In genomic region chr13:66875264-66875663, GRCh38 we compare ENCODE assay signal across 23 cellular contexts.
"Had no signal": no experiment of that assay in that cellular context is flagged by ENCODE, and none has a peak within 500 bp of the region (broad histone marks: within the 10 kb centered on the region; RNA-seq: fewer than 3 reads in every experiment).

No MANE protein-coding gene starts in this region.

- H3K27me3 ChIP-seq: brain microvascular endothelial cell, heart left ventricle, suprapubic skin, vagina had no signal

- H3K9me3 ChIP-seq: left ventricle myocardium inferior, suprapubic skin, vagina had no signal

- H3K36me3 Mint-ChIP-seq: activated naive CD4-positive, alpha-beta T cell treated with anti-CD3 and anti-CD28 coated beads, Interleukin-2, amount 10 ng/mL, durations not matched to agents 7 days and 5 days had no signal

- H3K4me1 Mint-ChIP-seq: activated CD4-positive, alpha-beta T cell treated with anti-CD3 and anti-CD28 coated beads, Interleukin-2, amount 10 ng/mL, durations not matched to agents 7 days and 5 days; activated naive CD4-positive, alpha-beta T cell treated with anti-CD3 and anti-CD28 coated beads, Interleukin-2, amount 10 ng/mL, durations not matched to agents 7 days and 5 days; nephron had no signal

- H3K36me3 ChIP-seq: brain microvascular endothelial cell, heart left ventricle, left ventricle myocardium inferior, suprapubic skin, vagina had no signal

- H3K27ac ChIP-seq: brain microvascular endothelial cell, heart left ventricle, left ventricle myocardium inferior, suprapubic skin, vagina had no signal

- ATAC-seq: activated CD8-positive, alpha-beta T cell treated with anti-CD3 and anti-CD28 coated beads, Interleukin-2, amount 10 ng/mL, durations not matched to agents 7 days and 5 days; activated naive CD8-positive, alpha-beta T cell treated with anti-CD3 and anti-CD28 coated beads, Interleukin-2, amount 50 U/mL, for 24 hours; activated T-cell treated with anti-CD3 and anti-CD28 coated beads, Interleukin-2, amount 50 U/mL, for 4 hours; heart left ventricle had no signal

- H3K4me3 ChIP-seq: heart left ventricle, left ventricle myocardium inferior, suprapubic skin, vagina had no signal

- H3K9me3 Mint-ChIP-seq: activated CD4-positive, alpha-beta T cell treated with anti-CD3 and anti-CD28 coated beads, Interleukin-2, amount 10 ng/mL, durations not matched to agents 7 days and 5 days had no signal

- H3K27me3 Mint-ChIP-seq: activated CD4-positive, alpha-beta T cell treated with anti-CD3 and anti-CD28 coated beads, Interleukin-2, amount 10 ng/mL, durations not matched to agents 7 days and 5 days; activated naive CD4-positive, alpha-beta T cell treated with anti-CD3 and anti-CD28 coated beads, Interleukin-2, amount 10 ng/mL, durations not matched to agents 7 days and 5 days; activated naive CD8-positive, alpha-beta T cell treated with anti-CD3 and anti-CD28 coated beads, Interleukin-2, amount 50 U/mL, for 24 hours; stimulated activated naive CD8-positive, alpha-beta T cell treated with anti-CD3 and anti-CD28 coated beads, Interleukin-15, Interleukin-2, amounts not matched to agents 100 ng/mL and 50 ng/mL, for 24 hours had no signal

- DNase-seq: activated CD4-positive, alpha-beta T cell treated with anti-CD3 and anti-CD28 coated beads, Interleukin-2, amount 10 ng/mL, durations not matched to agents 7 days and 5 days; activated CD8-positive, alpha-beta T cell treated with anti-CD3 and anti-CD28 coated beads, Interleukin-2, amount 10 ng/mL, durations not matched to agents 7 days and 5 days; activated effector memory CD4-positive, alpha-beta T cell treated with Interleukin-2 at 50 U/mL for 16 hours; activated naive CD4-positive, alpha-beta T cell treated with anti-CD3 and anti-CD28 coated beads, Interleukin-2, amount 10 ng/mL, durations not matched to agents 7 days and 5 days; activated naive CD8-positive, alpha-beta T cell treated with anti-CD3 and anti-CD28 coated beads, Interleukin-2, amount 50 U/mL, for 24 hours; activated T-cell treated with anti-CD3 and anti-CD28 coated beads, Interleukin-2, amount 50 U/mL, for 4 hours; anterior cingulate cortex; brain microvascular endothelial cell; cortex of kidney; erythroblast; heart left ventricle; kidney glomerular epithelial cell; left ventricle myocardium inferior; mammary epithelial cell; midbrain; occipital lobe; posterior cingulate gyrus; retina; trophoblast cell had no signal

- H3K27ac Mint-ChIP-seq: activated CD4-positive, alpha-beta T cell treated with anti-CD3 and anti-CD28 coated beads, Interleukin-2, amount 10 ng/mL, durations not matched to agents 7 days and 5 days; activated CD8-positive, alpha-beta T cell treated with anti-CD3 and anti-CD28 coated beads, Interleukin-2, amount 10 ng/mL, durations not matched to agents 7 days and 5 days; activated naive CD4-positive, alpha-beta T cell treated with anti-CD3 and anti-CD28 coated beads, Interleukin-2, amount 10 ng/mL, durations not matched to agents 7 days and 5 days; activated naive CD8-positive, alpha-beta T cell treated with anti-CD3 and anti-CD28 coated beads, Interleukin-2, amount 50 U/mL, for 24 hours; stimulated activated naive CD8-positive, alpha-beta T cell treated with anti-CD3 and anti-CD28 coated beads, Interleukin-15, Interleukin-2, amounts not matched to agents 100 ng/mL and 50 ng/mL, for 24 hours had no signal

- H3K4me3 Mint-ChIP-seq: activated CD4-positive, alpha-beta T cell treated with anti-CD3 and anti-CD28 coated beads, Interleukin-2, amount 10 ng/mL, durations not matched to agents 7 days and 5 days; activated CD8-positive, alpha-beta T cell treated with anti-CD3 and anti-CD28 coated beads, Interleukin-2, amount 10 ng/mL, durations not matched to agents 7 days and 5 days; activated naive CD4-positive, alpha-beta T cell treated with anti-CD3 and anti-CD28 coated beads, Interleukin-2, amount 10 ng/mL, durations not matched to agents 7 days and 5 days; activated naive CD8-positive, alpha-beta T cell treated with anti-CD3 and anti-CD28 coated beads, Interleukin-2, amount 50 U/mL, for 24 hours; activated T-cell treated with anti-CD3 and anti-CD28 coated beads, Interleukin-2, amount 50 U/mL, for 4 hours; nephron; stimulated activated naive CD8-positive, alpha-beta T cell treated with anti-CD3 and anti-CD28 coated beads, Interleukin-15, Interleukin-2, amounts not matched to agents 100 ng/mL and 50 ng/mL, for 24 hours had no signal

- H3K4me1 ChIP-seq: heart left ventricle, left ventricle myocardium inferior, suprapubic skin, vagina had no signal
